Comparison of ENCODE assay signal across 8 cellular contexts in genomic region chr9:2621678-2622360, GRCh38. TPM values are rescaled to one million over a fixed set of nuclear protein-coding genes. Genes with fewer than 3 reads are reported as not detected.
DNase-seq lines count a peak whose midpoint lies in the region; ATAC-seq and TF ChIP-seq lines count a peak whose summit lies in the region.

VLDLR (plus strand) TSS chr9:2621787; CDS start chr9:2622190, 403 bp downstream.

- H3K36me3 ChIP-seq in NT2/D1 (ENCODE audit: insufficient read depth, insufficient read length, low read length) (peaks cover 12% of the 10 kb centered on the region), left ventricle myocardium inferior (no peaks in the 10 kb centered on the region)

- H3K27ac ChIP-seq in adipose tissue (ENCODE audit: low read depth, low read length) (no peak within 1 kb of the TSS), left ventricle myocardium inferior (replicated peaks) (peak within 1 kb of the TSS; percentile 96)

- 0 to 1% (median 1%) methylated on average over 32 to 71 of the region's 71 CpGs for WGBS in adipose tissue, 3 donors

- H3K9ac ChIP-seq in NT2/D1 (ENCODE audit: insufficient read length, low read depth): peak within 1 kb of the TSS; percentile 86

- DNase-seq in AG08395 (ENCODE audit: low spot score) (peak; percentile 18), NT2/D1 (ENCODE audit: low read depth, low spot score) (no peak), left ventricle myocardium inferior (peak; percentile 68), pons (ENCODE audit: low spot score) (peak; percentile 58), LoVo (ENCODE audit: low spot score) (no peak)

- H3K4me3 ChIP-seq in NT2/D1 (ENCODE audit: insufficient read length, low read depth) (peak within 1 kb of the TSS; percentile 68), left ventricle myocardium inferior (peak within 1 kb of the TSS; percentile 84)

- no peak for TF ChIP-seq CTCF in left ventricle myocardium inferior (IDR thresholded peaks at IDR 0.05; ENCODE audit: borderline replicate concordance)

- H3K9me3 ChIP-seq in NT2/D1 (ENCODE audit: insufficient read depth, low read length) (peaks cover 5% of the 10 kb centered on the region; the same call in 1 of the 2 replicates), left ventricle myocardium inferior (replicated peaks) (no peaks in the 10 kb centered on the region)

- intact Hi-C loops in left ventricle myocardium inferior (cut with micrococcal nuclease): no loop called here

- peaks cover 30% of the 10 kb centered on the region for H3K27me3 ChIP-seq in NT2/D1 (ENCODE audit: insufficient read depth, insufficient read length)
- peaks cover 26% of the 10 kb centered on the region for H3K27me3 ChIP-seq in left ventricle myocardium inferior (ENCODE audit: low read depth)

- H3K4me1 ChIP-seq in NT2/D1 (ENCODE audit: insufficient read depth, insufficient read length): no peaks in the 10 kb centered on the region
- H3K4me1 ChIP-seq in left ventricle myocardium inferior: peaks cover 66% of the 10 kb centered on the region

- ATAC-seq in GM18517 (IDR thresholded peaks at IDR 0.05; ENCODE audit: unreplicated experiment) (peak; percentile 27), HG03097 (IDR thresholded peaks at IDR 0.05; ENCODE audit: low FRiP score, unreplicated experiment) (peak; percentile 16)

RNA-seq across cellular contexts. Expression of gene VLDLR, which starts in this region (rescaled TPM):
- 10 to 100 TPM in 2 of 3 donors, 1 to 10 TPM in 1; 7.1 to 14.6 (median 13.2) TPM for polyA plus RNA-seq in adipose tissue
- 144 TPM for total RNA-seq in left ventricle myocardium inferior

Comparison
In these comparisons a context has a peak if more than half of its experiments do, and no peak if none do; other contexts are left out.
1. DNase-seq: peak in AG08395 (single experiment), left ventricle myocardium inferior (single experiment) and pons (single experiment); none in NT2/D1 (single experiment) and LoVo (single experiment).